In the genomic region with DNA sequence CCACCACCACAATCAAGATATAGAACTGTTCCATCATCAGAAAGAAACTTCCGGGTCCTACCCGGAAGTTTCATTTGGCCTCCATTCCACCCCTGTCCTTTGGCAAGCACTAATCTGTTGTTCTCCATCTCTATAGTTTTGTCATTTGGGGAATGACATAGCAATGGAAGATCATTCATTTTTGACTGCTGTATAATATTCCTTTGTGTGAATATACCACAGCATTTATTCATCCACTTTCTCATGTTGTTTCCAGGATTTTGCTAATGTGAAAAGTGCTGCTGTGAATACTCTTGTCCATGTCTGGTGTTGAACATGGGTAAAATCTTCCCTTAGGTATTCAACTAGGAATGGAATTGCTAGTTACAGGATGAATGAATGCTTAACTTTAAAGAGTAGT, we compare ENCODE assay signal across 11 cellular contexts. TPM values are rescaled to one million over a fixed set of nuclear protein-coding genes. Genes with fewer than 3 reads are reported as not detected.
"Had no signal": no experiment of that assay in that cellular context is flagged by ENCODE, and none has a peak within 500 bp of the region (broad histone marks: within the 10 kb centered on the region; RNA-seq: fewer than 3 reads in every experiment).

No MANE protein-coding gene starts in this region.

- H3K4me3 ChIP-seq: GM23248 had no signal

- ATAC-seq: HepG2 had no signal

- H2AFZ ChIP-seq: GM23248 had no signal

- H3K9ac ChIP-seq: GM23248 had no signal

- DNase-seq: GM23248, GOT3, H9, HCEC 1CT, HFFc6, KG1 had no signal

- H3K27ac ChIP-seq: GM23248, HL-60 had no signal

- FAIRE-seq: H54, HepG2 had no signal

RNA-seq across cellular contexts. Expression of a gene that starts 53.1 kb away (rescaled TPM):
- total RNA-seq: GM23248, HepG2, HFFc6, HT1080 had no signal
- polyA plus RNA-seq: GM23248, HepG2, IgD-negative memory B cell had no signal
